Comparison of ENCODE assay signal across 8 cellular contexts in genomic region chr10:26556756-26557640, GRCh38.
DNase-seq lines count a peak whose midpoint lies in the region; ATAC-seq and TF ChIP-seq lines count a peak whose summit lies in the region.

No MANE protein-coding gene starts in this region.

- H3K4me3 Mint-ChIP-seq in activated naive CD4-positive, alpha-beta T cell treated with anti-CD3 and anti-CD28 coated beads for 36 hours = no peak overlapping the region

- DNase-seq in DND-41 (peak; percentile 45), HCEC 1CT (peak; percentile 3), NCI-H748 treated with DMSO at 0.1 percent for 48 hours (lab: John Stamatoyannopoulos, UW) (peak; percentile 19), head of caudate nucleus (peak in 28 of 42 donors; percentile 18 to 73 (median 48)), psoas muscle (no peak)
- peak; percentile 52 for DNase-seq in activated naive CD4-positive, alpha-beta T cell treated with anti-CD3 and anti-CD28 coated beads for 36 hours

- no peak overlapping the region for H3K4me3 ChIP-seq in DND-41 (ENCODE audit: low read depth in 1 of 2, low read length in 2 of 2)
- no peak overlapping the region for H3K4me3 ChIP-seq in psoas muscle

- H3K27me3 Mint-ChIP-seq in activated naive CD4-positive, alpha-beta T cell treated with anti-CD3 and anti-CD28 coated beads for 36 hours (ENCODE audit: low read depth) = no peaks in the 10 kb centered on the region

- 14 to 20% (median 18%) methylated on average over 9 of the region's 9 CpGs for WGBS in psoas muscle, 3 donors

- no peaks in the 10 kb centered on the region for H3K4me1 ChIP-seq in DND-41 (ENCODE audit: insufficient read depth, low read length)
- no peaks in the 10 kb centered on the region for H3K4me1 ChIP-seq in psoas muscle

- no peak overlapping the region for H3K27ac Mint-ChIP-seq in activated naive CD4-positive, alpha-beta T cell treated with anti-CD3 and anti-CD28 coated beads for 36 hours

- ATAC-seq in DND-41 (ENCODE audit: insufficient read depth, low read depth) (peak; percentile 74), psoas muscle (no peak), GM19397 (IDR thresholded peaks at IDR 0.05; ENCODE audit: unreplicated experiment) (no peak), GM19324 (IDR thresholded peaks at IDR 0.05; ENCODE audit: low FRiP score, unreplicated experiment) (no peak)

- H3K4me2 ChIP-seq in DND-41 (ENCODE audit: insufficient read depth, low read length) = no peak overlapping the region

- H3K27ac ChIP-seq in DND-41 (ENCODE audit: low read length) (peak overlapping the region; percentile 59), psoas muscle (no peak overlapping the region)

- no peak overlapping the region for H3K9ac ChIP-seq in DND-41 (ENCODE audit: low read depth, low read length)

- H2AFZ ChIP-seq in DND-41 (ENCODE audit: low read depth, low read length) = no peak overlapping the region

- H4K20me1 ChIP-seq in DND-41 (ENCODE audit: insufficient read depth, low read length) = no peaks in the 10 kb centered on the region

- H3K9me3 ChIP-seq in DND-41 (ENCODE audit: insufficient read depth, low read length, severe bottlenecking) = no peaks in the 10 kb centered on the region
- no peaks in the 10 kb centered on the region for H3K9me3 ChIP-seq in psoas muscle

- H3K36me3 ChIP-seq in DND-41 (ENCODE audit: insufficient read depth, low read length) (peaks cover 88% of the 10 kb centered on the region), psoas muscle (ENCODE audit: insufficient read depth in 1 of 2, low read depth in 1 of 2) (no peaks in the 10 kb centered on the region)

- H3K36me3 Mint-ChIP-seq in activated naive CD4-positive, alpha-beta T cell treated with anti-CD3 and anti-CD28 coated beads for 36 hours (ENCODE audit: low read depth) = peaks cover 34% of the 10 kb centered on the region

- H3K9me3 Mint-ChIP-seq in activated naive CD4-positive, alpha-beta T cell treated with anti-CD3 and anti-CD28 coated beads for 36 hours = no peaks in the 10 kb centered on the region

- CTCF ChIA-PET in activated naive CD4-positive, alpha-beta T cell treated with anti-CD3 and anti-CD28 coated beads for 36 hours (lab: Charles Lee) = interaction anchor here (0.6 to 5.6 kb wide), 12 partner anchors 82 to 324 kb away, joined by 3 to 77 read pairs (median 3); no protein-coding TSS in a partner anchor

- H3K79me2 ChIP-seq in DND-41 (ENCODE audit: insufficient read depth, low read length) = no peaks in the 10 kb centered on the region

- TF ChIP-seq CTCF in DND-41 (IDR thresholded peaks at IDR 0.05; ENCODE audit: borderline replicate concordance, extremely low read depth, low read length, poor library complexity, severe bottlenecking) (peak; percentile 87), psoas muscle (IDR thresholded peaks at IDR 0.05) (peak; percentile 46)

- no peaks in the 10 kb centered on the region for H3K27me3 ChIP-seq in DND-41 (ENCODE audit: insufficient read depth, low read length, poor library complexity)
- H3K27me3 ChIP-seq in psoas muscle (ENCODE audit: insufficient read depth in 3 of 3, low read length in 2 of 3) = no peaks in the 10 kb centered on the region

- intact Hi-C loops in activated naive CD4-positive, alpha-beta T cell treated with anti-CD3 and anti-CD28 coated beads for 36 hours (cut with micrococcal nuclease) = loop anchor here (1.0 to 5.0 kb wide), 6 partner anchors 118 to 830 kb away; partner anchors contain the start of genes APBB1IP and GAD2
- intact Hi-C loops in head of caudate nucleus (cut with DNase I) (loop anchor here (10.0 kb wide), 1 partner anchor 222 kb away; no protein-coding TSS in a partner anchor), psoas muscle (cut with DNase I) (loop anchor here in 1 of 2 donors (10.0 kb wide), 1 partner anchor 832 kb away; no protein-coding TSS in a partner anchor)

- peaks cover 3% of the 10 kb centered on the region for H3K4me1 Mint-ChIP-seq in activated naive CD4-positive, alpha-beta T cell treated with anti-CD3 and anti-CD28 coated beads for 36 hours (ENCODE audit: low read depth)

Comparison
In these comparisons a context has a peak if more than half of its experiments do, and no peak if none do; other contexts are left out.
1. DNase-seq: peak in DND-41 (single experiment), HCEC 1CT (single experiment), NCI-H748 treated with DMSO at 0.1 percent for 48 hours (single experiment), activated naive CD4-positive, alpha-beta T cell treated with anti-CD3 and anti-CD28 coated beads for 36 hours (single experiment) and head of caudate nucleus (28 of 42); none in psoas muscle (0 of 2).